21 cellular contexts compared by ENCODE assay signal in the genomic region with DNA sequence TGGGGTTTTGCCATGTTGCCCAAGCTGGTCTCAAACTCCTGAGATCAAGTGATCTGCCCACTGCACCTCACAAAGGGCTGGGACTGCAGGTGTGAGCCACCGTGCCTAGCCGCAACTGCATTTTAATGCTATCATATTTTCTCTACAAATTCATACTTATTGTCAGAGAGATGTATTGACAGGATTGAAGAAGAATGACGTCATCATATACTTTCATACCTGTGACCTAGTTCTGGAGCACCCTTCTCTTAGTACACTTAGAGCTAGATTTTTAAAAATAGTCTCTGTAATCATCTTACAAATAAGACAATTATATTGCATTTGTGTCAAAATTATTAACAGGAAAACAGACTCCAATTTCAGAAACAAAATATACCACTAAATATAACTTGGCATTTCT.
DNase-seq lines count a peak whose midpoint lies in the region; ATAC-seq, FAIRE-seq and TF ChIP-seq lines count a peak whose summit lies in the region.
"Had no signal": no experiment of that assay in that cellular context is flagged by ENCODE, and none has a peak within 500 bp of the region (broad histone marks: within the 10 kb centered on the region; RNA-seq: fewer than 3 reads in every experiment).

No MANE protein-coding gene starts in this region.

- no peaks in the 10 kb centered on the region for H3K9me3 ChIP-seq in A549
- H3K9me3 ChIP-seq in HEK293 (ENCODE audit: control insufficient read depth, insufficient read depth, low read depth, low read length), result no peaks in the 10 kb centered on the region
- H3K9me3 ChIP-seq in K562 (replicated peaks; ENCODE audit: control insufficient read depth, insufficient read depth, low read depth, low read length), result no peaks in the 10 kb centered on the region
- H3K9me3 ChIP-seq: Caco-2 had no signal

- H3K79me2 ChIP-seq in K562 (ENCODE audit: control insufficient read depth, insufficient read depth, low read length), result no peaks in the 10 kb centered on the region

- no peak overlapping the region for H3K9ac ChIP-seq in K562 (ENCODE audit: insufficient read depth in 1 of 2, low read depth in 2 of 2, low read length in 2 of 2)
- H3K9ac ChIP-seq: BLaER1 treated with 17β-estradiol and CSF1 and Interleukin-3, amounts not matched to agents 10 nM and 100 nM had no signal

- H3K9me1 ChIP-seq in K562 (ENCODE audit: control insufficient read depth, insufficient read depth, low read length), result no peaks in the 10 kb centered on the region

- BruUV-seq in K562 (replicated peaks; lab: Mats Ljungman, UMichigan) (no TSS peak), MCF 10A (replicated peaks; lab: Mats Ljungman, UMichigan) (no TSS peak)

- TF ChIP-seq RAD21 in A549 (conservative IDR thresholded peaks at IDR 0.05 in 1 of 2, IDR thresholded peaks at IDR 0.05 in 1 of 2), result no peak
- no peak for TF ChIP-seq RAD21 in K562 (CRISPR knock-in tag; conservative IDR thresholded peaks at IDR 0.05 in 1 of 2, IDR thresholded peaks at IDR 0.05 in 1 of 2)

- TF ChIP-seq CTCF in A549 (IDR thresholded peaks at IDR 0.05) (no peak), HEK293 (tag by site-specific recombination; IDR thresholded peaks at IDR 0.05) (no peak), K562 (IDR thresholded peaks at IDR 0.05 in 2 of 3, conservative IDR thresholded peaks at IDR 0.05 in 1 of 3; ENCODE audit: insufficient read depth in 2 of 3, low read depth in 1 of 3, low read length in 3 of 3) (no peak), MCF 10A (IDR thresholded peaks at IDR 0.05; ENCODE audit: unreplicated experiment) (no peak)

- no peaks in the 10 kb centered on the region for H3K9me3 Mint-ChIP-seq in MCF 10A (ENCODE audit: unreplicated experiment)

- in situ Hi-C loops in K562 (cut with MboI), result no loop called here

- H4K20me1 ChIP-seq in K562 (replicated peaks; ENCODE audit: control insufficient read depth, insufficient read depth, low read length), result no peaks in the 10 kb centered on the region
- H4K20me1 ChIP-seq: BLaER1 treated with 17β-estradiol and CSF1 and Interleukin-3, amounts not matched to agents 10 nM and 100 nM had no signal

- CTCF ChIA-PET in A549 (lab: Yijun Ruan, JAX) (no interaction called here), HEK293 (lab: Yijun Ruan, JAX) (interaction anchor here (1.5 kb wide), 1 partner anchor 13 kb away, joined by 5 read pairs; no protein-coding TSS in a partner anchor), K562 (lab: Yijun Ruan, JAX; ENCODE audit: low intra/inter-chr PET ratio) (no interaction called here), MCF 10A (lab: Yijun Ruan, JAX) (interaction anchor here (0.6 to 1.3 kb wide), 10 partner anchors 17 to 1306 kb away, joined by 3 to 5 read pairs (median 3); no protein-coding TSS in a partner anchor)

- no peak for TF ChIP-seq EP300 in A549 (IDR thresholded peaks at IDR 0.05)
- no peak for TF ChIP-seq EP300 in K562 (IDR thresholded peaks at IDR 0.05; ENCODE audit: low read length)

- intact Hi-C loops in K562 (cut with micrococcal nuclease), result no loop called here
- intact Hi-C loops in MCF 10A (cut with micrococcal nuclease), result loop anchor here (5.0 kb wide), 1 partner anchor 200 kb away; no protein-coding TSS in a partner anchor

- H3K4me1 Mint-ChIP-seq in MCF 10A (ENCODE audit: insufficient read depth, unreplicated experiment), result peaks cover 4% of the 10 kb centered on the region
- H3K4me1 Mint-ChIP-seq: B cell had no signal

- H3K27me3 Mint-ChIP-seq in MCF 10A (ENCODE audit: insufficient read depth, unreplicated experiment), result peaks cover 11% of the 10 kb centered on the region
- H3K27me3 Mint-ChIP-seq: B cell; CD4-positive, alpha-beta T cell had no signal

- H2AFZ ChIP-seq in K562 (ENCODE audit: low read depth, low read length), result no peak overlapping the region

- no peak overlapping the region for H3K4me2 ChIP-seq in A549
- H3K4me2 ChIP-seq in K562 (ENCODE audit: insufficient read depth, low read length), result no peak overlapping the region

- no peaks in the 10 kb centered on the region for H3K27me3 ChIP-seq in K562 (ENCODE audit: control insufficient read depth in 2 of 2, insufficient read depth in 2 of 2, low read length in 2 of 2)
- H3K27me3 ChIP-seq: BLaER1 treated with 17β-estradiol and CSF1 and Interleukin-3, amounts not matched to agents 10 nM and 100 nM had no signal

- TF ChIP-seq POLR2A in A549 (IDR thresholded peaks at IDR 0.05; ENCODE audit: low read length), result no peak
- no peak for TF ChIP-seq POLR2A in K562 (conservative IDR thresholded peaks at IDR 0.05)

- POLR2A ChIA-PET in A549 (lab: Yijun Ruan, JAX), result no interaction called here
- POLR2A ChIA-PET in HEK293 (lab: Yijun Ruan, JAX), result no interaction called here
- POLR2A ChIA-PET in K562 (lab: Yijun Ruan, JAX), result no interaction called here
- POLR2A ChIA-PET in MCF 10A (lab: Yijun Ruan, JAX), result no interaction called here

- no peak for ATAC-seq in A549
- ATAC-seq in K562, result no peak
- no peak for ATAC-seq in HG03439 (IDR thresholded peaks at IDR 0.05; ENCODE audit: unreplicated experiment)
- ATAC-seq: CD8-positive, alpha-beta T cell had no signal

- no peak overlapping the region for H3K4me3 Mint-ChIP-seq in MCF 10A (ENCODE audit: unreplicated experiment)
- H3K4me3 Mint-ChIP-seq: B cell; CD4-positive, alpha-beta T cell; CD8-positive, alpha-beta T cell had no signal

- no peak for DNase-seq in A549 (ENCODE audit: low read depth in 1 of 2, low spot score in 1 of 2)
- no peak for DNase-seq in K562 (ENCODE audit: extremely low read depth in 1 of 4, low spot score in 3 of 4)
- no peak for DNase-seq in MCF 10A (ENCODE audit: unreplicated experiment)
- DNase-seq: 8988T; AML-193; Caco-2; Calu3; CD4-positive, alpha-beta T cell; CD8-positive, alpha-beta T cell; DMS79 treated with DMSO at 0.1 percent for 48 hours; GF-D8 had no signal

- H3K4me3 ChIP-seq in A549, result no peak overlapping the region
- H3K4me3 ChIP-seq in HEK293 (ENCODE audit: low read depth, low read length), result no peak overlapping the region
- H3K4me3 ChIP-seq in K562, result no peak overlapping the region
- H3K4me3 ChIP-seq: BLaER1 treated with 17β-estradiol and CSF1 and Interleukin-3, amounts not matched to agents 10 nM and 100 nM had no signal

- WGBS in A549 (ENCODE audit: missing lambda C conversion rate), result 3% methylated on average over 3 of the region's 3 CpGs
- WGBS in K562 (ENCODE audit: insufficient coverage, low coverage, missing lambda C conversion rate), result 0% methylated on average over 3 of the region's 3 CpGs

- no peak overlapping the region for H3K27ac Mint-ChIP-seq in MCF 10A (ENCODE audit: low read depth, unreplicated experiment)
- H3K27ac Mint-ChIP-seq: B cell; CD4-positive, alpha-beta T cell; CD8-positive, alpha-beta T cell had no signal

- H3K36me3 Mint-ChIP-seq in MCF 10A (ENCODE audit: insufficient read depth, unreplicated experiment), result no peaks in the 10 kb centered on the region
- H3K36me3 Mint-ChIP-seq: CD8-positive, alpha-beta T cell had no signal

- no peaks in the 10 kb centered on the region for H3K36me3 ChIP-seq in HEK293 (ENCODE audit: control insufficient read depth in 2 of 2, insufficient read depth in 1 of 2, low read length in 2 of 2)
- H3K36me3 ChIP-seq in K562 (ENCODE audit: control insufficient read depth, insufficient read depth, low read length), result no peaks in the 10 kb centered on the region
- H3K36me3 ChIP-seq: BLaER1 treated with 17β-estradiol and CSF1 and Interleukin-3, amounts not matched to agents 10 nM and 100 nM had no signal

- H3K4me1 ChIP-seq in A549, result no peaks in the 10 kb centered on the region
- no peaks in the 10 kb centered on the region for H3K4me1 ChIP-seq in HEK293 (ENCODE audit: control insufficient read depth, insufficient read depth, low read length)
- no peaks in the 10 kb centered on the region for H3K4me1 ChIP-seq in K562 (replicated peaks in 1 of 2; ENCODE audit: control insufficient read depth in 2 of 2, insufficient read depth in 2 of 2, low read length in 2 of 2)
- H3K4me1 ChIP-seq: Caco-2 had no signal

- FAIRE-seq in A549 (lab: Jason Lieb, UNC) (no peak), K562 (lab: Jason Lieb, UNC) (no peak)
- FAIRE-seq: A204.1, D721Med, G401.6, GM12892, GM18507 had no signal

- H3K27ac ChIP-seq in A549 (no peak overlapping the region), HEK293 (ENCODE audit: extremely low read depth, low read depth, low read length) (no peak overlapping the region), K562 (ENCODE audit: extremely low read depth, low read depth, low read length) (no peak overlapping the region)
- H3K27ac ChIP-seq: C4-2B had no signal

TF ChIP-seq in A549, 52 proteins besides CTCF, POLR2A, EP300 and RAD21:
- TF ChIP-seq FOSL2 (IDR thresholded peaks at IDR 0.05) (no peak), FOSL2 (CRISPR knock-in tag; IDR thresholded peaks at IDR 0.05) (0 out of 2 replicates have a peak, but pooled peaks have one; percentile 4), PHF8 (IDR thresholded peaks at IDR 0.05; ENCODE audit: borderline replicate concordance, low read depth) (no peak), GATA3 (IDR thresholded peaks at IDR 0.05; ENCODE audit: borderline replicate concordance) (no peak), EHMT2 (IDR thresholded peaks at IDR 0.05; ENCODE audit: low read depth) (no peak)

TF ChIP-seq in HEK293, 187 proteins besides CTCF, POLR2A, EP300 and RAD21 (continues in another document):
- TF ChIP-seq ATF2 (tag by site-specific recombination; IDR thresholded peaks at IDR 0.05; ENCODE audit: low read depth), result peak; percentile 72; the same call in 1 of the 2 replicates

TF ChIP-seq in K562, 482 proteins besides CTCF, POLR2A, EP300 and RAD21 (continues in another document):
- no peak for TF ChIP-seq HMGXB4 (CRISPR knock-in tag; IDR thresholded peaks at IDR 0.05)
- TF ChIP-seq JUND (IDR thresholded peaks at IDR 0.05; ENCODE audit: borderline replicate concordance, low read depth, low read length), result 0 out of 2 replicates have a peak, but pooled peaks have one; percentile 17
- no peak; the same call in 2 of the 3 replicates for TF ChIP-seq JUND (tag; IDR thresholded peaks at IDR 0.05; ENCODE audit: borderline replicate concordance, low read depth, low read length)
- no peak for TF ChIP-seq MAZ (CRISPR knock-in tag; conservative IDR thresholded peaks at IDR 0.05 in 1 of 2, IDR thresholded peaks at IDR 0.05 in 1 of 2)

Comparison
In these comparisons a context has a peak if more than half of its experiments do, and no peak if none do; other contexts are left out.
1. CTCF ChIA-PET loops: an anchor here in HEK293 (1.5 kb wide) and MCF 10A (0.6 to 1.3 kb wide); none called in A549 and K562.